Comparison of ENCODE assay signal across 26 cellular contexts in the genomic region with DNA sequence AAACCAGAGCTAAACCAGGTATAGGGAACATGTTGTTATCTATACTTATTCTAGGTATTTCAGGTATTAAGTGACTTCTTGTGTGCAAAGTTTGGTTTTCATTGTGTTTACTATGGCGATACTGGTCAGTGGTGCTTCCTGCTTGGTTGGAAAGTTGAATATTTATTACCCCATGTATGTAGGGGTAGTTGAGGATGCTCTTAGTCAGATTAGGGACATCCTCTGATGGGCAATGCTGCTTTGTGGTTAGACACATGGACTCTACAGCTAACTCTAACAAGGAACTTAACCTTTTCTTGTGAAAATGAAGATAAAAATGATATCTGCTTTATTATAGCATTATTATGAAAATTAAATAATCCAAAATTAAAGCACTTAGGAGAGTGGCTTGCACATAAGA. TPM values are rescaled to one million over a fixed set of nuclear protein-coding genes. Genes with fewer than 3 reads are reported as not detected.
DNase-seq lines count a peak whose midpoint lies in the region; ATAC-seq and TF ChIP-seq lines count a peak whose summit lies in the region.
"Had no signal": no experiment of that assay in that cellular context is flagged by ENCODE, and none has a peak within 500 bp of the region (broad histone marks: within the 10 kb centered on the region; RNA-seq: fewer than 3 reads in every experiment).

No MANE protein-coding gene starts in this region.

- peak overlapping the region; percentile 12; the same call in 1 of the 3 replicates for H2BK15ac ChIP-seq in IMR-90 (ENCODE audit: low read depth, low read length)

- dilution Hi-C loops in mammary epithelial cell (cut with HindIII; ENCODE audit: low sequenced_read_pairs) (no loop called here), IMR-90 (cut with HindIII; ENCODE audit: low sequenced_read_pairs, unreplicated experiment) (no loop called here)

- peak overlapping the region; percentile 49; the same call in 1 of the 2 replicates for H2AK5ac ChIP-seq in IMR-90 (ENCODE audit: low read depth, low read length)

- no peak for DNase-seq in breast epithelium (ENCODE audit: low spot score in 2 of 2)
- no peak for DNase-seq in mammary epithelial cell
- DNase-seq in IMR-90 = no peak
- DNase-seq in SK-N-MC (ENCODE audit: low read depth, low spot score) = no peak
- no peak for DNase-seq in smooth muscle cell (lab: John Stamatoyannopoulos, UW; ENCODE audit: unreplicated experiment)
- DNase-seq in endodermal cell = no peak
- DNase-seq in immature natural killer cell = no peak
- no peak for DNase-seq in left ventricle myocardium superior
- DNase-seq: ACHN; AML-193; BE2C; Calu3; CD4-positive, alpha-beta T cell; CD8-positive, alpha-beta memory T cell; COR-L47; DMS53; DMS79 treated with DMSO at 0.1 percent for 48 hours; GF-D8; GOT3; HFFc6 had no signal

- peaks cover 3% of the 10 kb centered on the region for H3K36me3 Mint-ChIP-seq in endodermal cell (ENCODE audit: low read depth)
- H3K36me3 Mint-ChIP-seq in immature natural killer cell = no peaks in the 10 kb centered on the region
- H3K36me3 Mint-ChIP-seq: CD14-positive monocyte had no signal

- in situ Hi-C loops in mammary epithelial cell (cut with MboI; ENCODE audit: low sequenced_read_pairs in 2 of 2) (no loop called here), IMR-90 (cut with MboI; ENCODE audit: low sequenced_read_pairs) (no loop called here)

- H3K23ac ChIP-seq in IMR-90 (ENCODE audit: low read depth, low read length) = no peak overlapping the region

- no peak for TF ChIP-seq RAD21 in IMR-90 (IDR thresholded peaks at IDR 0.05; ENCODE audit: low read length)

- H3K27ac ChIP-seq in breast epithelium (peak overlapping the region; percentile 76 to 77), mammary epithelial cell (ENCODE audit: insufficient read depth, low read depth, low read length) (no peak overlapping the region), IMR-90 (ENCODE audit: insufficient read depth, low read length) (no peak overlapping the region), SK-N-MC (peak overlapping the region; percentile 100), smooth muscle cell (ENCODE audit: low read depth) (peak overlapping the region; percentile 70), endodermal cell (ENCODE audit: low read depth, low read length) (no peak overlapping the region)
- H3K27ac ChIP-seq: 22Rv1; BLaER1 treated with 17β-estradiol and CSF1 and Interleukin-3, amounts not matched to agents 10 nM and 100 nM had no signal

- no peak overlapping the region for H2BK5ac ChIP-seq in IMR-90 (ENCODE audit: low read depth, low read length, poor library complexity, severe bottlenecking)

- no peak overlapping the region for H3K4ac ChIP-seq in IMR-90 (ENCODE audit: low read depth, low read length)

- CTCF ChIA-PET in mammary epithelial cell (lab: Charles Lee; ENCODE audit: low non-redundant PET) = no interaction called here
- CTCF ChIA-PET in IMR-90 (lab: Yijun Ruan, JAX) = interaction anchor here (1.0 to 1.3 kb wide), 2 partner anchors 28 to 147 kb away, joined by 3 read pairs; no protein-coding TSS in a partner anchor

- H3K4me3 ChIP-seq in breast epithelium (no peak overlapping the region), mammary epithelial cell (replicated peaks in 1 of 3; ENCODE audit: insufficient read depth in 1 of 3, low read depth in 2 of 3, low read length in 3 of 3) (no peak overlapping the region), IMR-90 (ENCODE audit: insufficient read depth, low read depth, low read length) (no peak overlapping the region), SK-N-MC (no peak overlapping the region), smooth muscle cell (no peak overlapping the region), endodermal cell (ENCODE audit: low read length) (no peak overlapping the region)
- H3K4me3 ChIP-seq: BLaER1 treated with 17β-estradiol and CSF1 and Interleukin-3, amounts not matched to agents 10 nM and 100 nM; HAP-1 had no signal

- no peak overlapping the region for H4K5ac ChIP-seq in IMR-90 (ENCODE audit: low read depth, low read length)

- H3K27me3 ChIP-seq in breast epithelium = no peaks in the 10 kb centered on the region
- H3K27me3 ChIP-seq in mammary epithelial cell (ENCODE audit: insufficient read depth, low read length) = no peaks in the 10 kb centered on the region
- no peaks in the 10 kb centered on the region for H3K27me3 ChIP-seq in IMR-90 (ENCODE audit: control insufficient read depth, insufficient read depth, low read length)
- H3K27me3 ChIP-seq in smooth muscle cell (ENCODE audit: low read depth) = no peaks in the 10 kb centered on the region
- no peaks in the 10 kb centered on the region for H3K27me3 ChIP-seq in endodermal cell (ENCODE audit: control insufficient read depth, insufficient read depth, low read length, poor library complexity, severe bottlenecking)
- H3K27me3 ChIP-seq: BE2C; BLaER1 treated with 17β-estradiol and CSF1 and Interleukin-3, amounts not matched to agents 10 nM and 100 nM had no signal

- TF ChIP-seq POLR2A in breast epithelium (IDR thresholded peaks at IDR 0.05) (no peak), IMR-90 (IDR thresholded peaks at IDR 0.05; ENCODE audit: low read depth, low read length) (no peak)

- H3K9me3 ChIP-seq in breast epithelium (no peaks in the 10 kb centered on the region), mammary epithelial cell (replicated peaks; ENCODE audit: insufficient read depth, low read length) (no peaks in the 10 kb centered on the region), IMR-90 (ENCODE audit: control insufficient read depth, insufficient read depth, low read length) (no peaks in the 10 kb centered on the region), SK-N-MC (ENCODE audit: low read depth, low read length) (no peaks in the 10 kb centered on the region), smooth muscle cell (replicated peaks; ENCODE audit: low read depth) (no peaks in the 10 kb centered on the region), endodermal cell (ENCODE audit: control insufficient read depth, low read length) (peaks cover 13% of the 10 kb centered on the region)
- H3K9me3 ChIP-seq: BE2C; BLaER1 treated with 17β-estradiol and CSF1 and Interleukin-3, amounts not matched to agents 10 nM and 100 nM; HAP-1 had no signal

- H3K9me3 Mint-ChIP-seq in endodermal cell = peaks cover 12% of the 10 kb centered on the region
- no peaks in the 10 kb centered on the region for H3K9me3 Mint-ChIP-seq in immature natural killer cell
- H3K9me3 Mint-ChIP-seq: CD4-positive, alpha-beta T cell; CD8-positive, alpha-beta memory T cell had no signal

- no peak overlapping the region for H4K91ac ChIP-seq in IMR-90 (ENCODE audit: insufficient read depth, low read depth, low read length)

- intact Hi-C loops in breast epithelium (cut with DNase I; ENCODE audit: low total_unique reads) = no loop called here
- intact Hi-C loops in mammary epithelial cell (cut with micrococcal nuclease) = no loop called here
- intact Hi-C loops in IMR-90 (cut with micrococcal nuclease) = no loop called here
- intact Hi-C loops in left ventricle myocardium superior (cut with micrococcal nuclease) = no loop called here

- H3K27me3 Mint-ChIP-seq in endodermal cell (ENCODE audit: insufficient read depth) = peaks cover 20% of the 10 kb centered on the region
- peaks cover 0 to 4% (median 0%) of the 10 kb centered on the region in 3 donors for H3K27me3 Mint-ChIP-seq in immature natural killer cell (ENCODE audit: low read depth in 3 of 3)

- peak overlapping the region; percentile 48; the same call in 1 of the 2 replicates for H3K14ac ChIP-seq in IMR-90 (replicated peaks; ENCODE audit: low read depth, low read length)

- H2BK20ac ChIP-seq in IMR-90 (ENCODE audit: low read depth, low read length) = peak overlapping the region; percentile 65; the same call in 1 of the 2 replicates

- H3K36me3 ChIP-seq in breast epithelium (no peaks in the 10 kb centered on the region), mammary epithelial cell (ENCODE audit: insufficient read depth, low read length) (no peaks in the 10 kb centered on the region), IMR-90 (ENCODE audit: control insufficient read depth, insufficient read depth, low read length) (no peaks in the 10 kb centered on the region), SK-N-MC (ENCODE audit: insufficient read depth, low read length) (no peaks in the 10 kb centered on the region), smooth muscle cell (ENCODE audit: low read depth) (no peaks in the 10 kb centered on the region), endodermal cell (ENCODE audit: control insufficient read depth, insufficient read depth, low read length) (no peaks in the 10 kb centered on the region)
- H3K36me3 ChIP-seq: BE2C; BLaER1 treated with 17β-estradiol and CSF1 and Interleukin-3, amounts not matched to agents 10 nM and 100 nM; HAP-1 had no signal

- peaks cover 14% of the 10 kb centered on the region for H3K4me1 Mint-ChIP-seq in endodermal cell
- no peaks in the 10 kb centered on the region for H3K4me1 Mint-ChIP-seq in immature natural killer cell
- H3K4me1 Mint-ChIP-seq: CD14-positive monocyte; CD8-positive, alpha-beta memory T cell had no signal

- H3K4me2 ChIP-seq in mammary epithelial cell (ENCODE audit: insufficient read depth, low read depth, low read length) (no peak overlapping the region), IMR-90 (ENCODE audit: low read depth, low read length) (no peak overlapping the region), smooth muscle cell (peak overlapping the region; percentile 59)
- H3K4me2 ChIP-seq: BLaER1 treated with 17β-estradiol and CSF1 and Interleukin-3, amounts not matched to agents 10 nM and 100 nM had no signal

- no peak overlapping the region; the same call in 1 of the 2 replicates for H3K18ac ChIP-seq in IMR-90 (ENCODE audit: low read depth, low read length)

- ATAC-seq in IMR-90 (ENCODE audit: low read depth) (no peak), left ventricle myocardium superior (no peak)

- POLR2A ChIA-PET in IMR-90 (lab: Charles Lee; ENCODE audit: unreplicated experiment) = no interaction called here

- TF ChIP-seq CTCF in breast epithelium (IDR thresholded peaks at IDR 0.05) (no peak), mammary epithelial cell (conservative IDR thresholded peaks at IDR 0.05 in 1 of 2, IDR thresholded peaks at IDR 0.05 in 1 of 2; ENCODE audit: extremely low read depth in 1 of 2, insufficient read depth in 1 of 2, low read depth in 1 of 2, low read length in 2 of 2) (no peak), IMR-90 (conservative IDR thresholded peaks at IDR 0.05; ENCODE audit: low read depth, low read length) (no peak), smooth muscle cell (IDR thresholded peaks at IDR 0.05; ENCODE audit: borderline replicate concordance, insufficient read depth, poor library complexity, severe bottlenecking) (no peak), endodermal cell (conservative IDR thresholded peaks at IDR 0.05) (no peak)

- WGBS in mammary epithelial cell (ENCODE audit: low coverage, missing lambda C conversion rate) = 83% methylated on average over 1 of the region's 1 CpG
- WGBS in IMR-90 (ENCODE audit: extremely low coverage in 2 of 2, insufficient read length in 1 of 2), 2 experiments = no CpG with 5 or more reads among the region's 1 CpG
- WGBS in smooth muscle cell (ENCODE audit: low lambda C conversion rate) = 78% methylated on average over 1 of the region's 1 CpG
- WGBS in endodermal cell (ENCODE audit: insufficient coverage in 1 of 2, insufficient read length in 1 of 2), 2 experiments = 95% methylated on average over 1 of the region's 1 CpG; no CpG with 5 or more reads in 1 of the 2 experiments

- no peaks in the 10 kb centered on the region for H3K79me1 ChIP-seq in IMR-90 (ENCODE audit: low read depth in 1 of 2, low read length in 2 of 2)

- H2BK120ac ChIP-seq in IMR-90 (ENCODE audit: low read depth, low read length) = peak overlapping the region; percentile 55; the same call in 1 of the 2 replicates

- no peaks in the 10 kb centered on the region for H4K20me1 ChIP-seq in mammary epithelial cell (ENCODE audit: insufficient read depth, low read length)
- no peaks in the 10 kb centered on the region for H4K20me1 ChIP-seq in IMR-90 (ENCODE audit: insufficient read depth, low read length)
- no peaks in the 10 kb centered on the region for H4K20me1 ChIP-seq in smooth muscle cell (ENCODE audit: low read depth)
- H4K20me1 ChIP-seq: BLaER1 treated with 17β-estradiol and CSF1 and Interleukin-3, amounts not matched to agents 10 nM and 100 nM had no signal

- no peak overlapping the region for H3K4me3 Mint-ChIP-seq in endodermal cell
- H3K4me3 Mint-ChIP-seq in immature natural killer cell = no peak overlapping the region
- H3K4me3 Mint-ChIP-seq: CD14-positive monocyte; CD4-positive, alpha-beta T cell; CD8-positive, alpha-beta memory T cell had no signal

- H4K8ac ChIP-seq in IMR-90 (ENCODE audit: low read depth in 2 of 2, low read length in 2 of 2) = peak overlapping the region in 1 of 2 experiments; percentile 50; a peak in 1 of 4 replicates

- no peak overlapping the region for H2AK9ac ChIP-seq in IMR-90 (replicated peaks; ENCODE audit: low read depth, low read length, poor library complexity)

- H3K56ac ChIP-seq in IMR-90 (ENCODE audit: extremely low read depth, insufficient read depth, low read length) = no peak overlapping the region

- H2AFZ ChIP-seq in mammary epithelial cell (ENCODE audit: low read depth, low read length) (no peak overlapping the region), IMR-90 (replicated peaks; ENCODE audit: low read length, poor library complexity) (no peak overlapping the region), smooth muscle cell (ENCODE audit: low read depth) (no peak overlapping the region)

- no peaks in the 10 kb centered on the region for H3K79me2 ChIP-seq in mammary epithelial cell (ENCODE audit: insufficient read depth, low read length)
- H3K79me2 ChIP-seq in smooth muscle cell (ENCODE audit: low read depth) = no peaks in the 10 kb centered on the region

- peaks cover 18% of the 10 kb centered on the region for H3F3A ChIP-seq in smooth muscle cell (ENCODE audit: low read depth)

- no peaks in the 10 kb centered on the region; the same call in 1 of the 2 replicates for H3K9me1 ChIP-seq in IMR-90 (ENCODE audit: insufficient read depth, low read length)

- BruUV-seq in mammary epithelial cell (replicated peaks; lab: Mats Ljungman, UMichigan) (no TSS peak), IMR-90 (replicated peaks; lab: Mats Ljungman, UMichigan) (no TSS peak)

- H3K9ac ChIP-seq in mammary epithelial cell (ENCODE audit: insufficient read depth, low read length) (no peak overlapping the region), IMR-90 (ENCODE audit: low read depth, low read length) (no peak overlapping the region), SK-N-MC (ENCODE audit: insufficient read length) (peak overlapping the region; percentile 46), smooth muscle cell (ENCODE audit: low read depth) (no peak overlapping the region), endodermal cell (ENCODE audit: extremely low read depth, low read length, poor library complexity, severe bottlenecking) (no peak overlapping the region)
- H3K9ac ChIP-seq: BLaER1 treated with 17β-estradiol and CSF1 and Interleukin-3, amounts not matched to agents 10 nM and 100 nM had no signal

- H3K27ac Mint-ChIP-seq in endodermal cell (no peak overlapping the region), immature natural killer cell (no peak overlapping the region)
- H3K27ac Mint-ChIP-seq: CD14-positive monocyte; CD4-positive, alpha-beta T cell; CD8-positive, alpha-beta memory T cell; HFFc6 had no signal

- H3K4me1 ChIP-seq in breast epithelium (peaks cover 0 to 6% of the 10 kb centered on the region in 2 donors), mammary epithelial cell (ENCODE audit: insufficient read depth, low read length) (no peaks in the 10 kb centered on the region), IMR-90 (ENCODE audit: control insufficient read depth, insufficient read depth, low read length) (peaks cover 8% of the 10 kb centered on the region; the same call in 1 of the 2 replicates), smooth muscle cell (ENCODE audit: low read depth) (peaks cover 18% of the 10 kb centered on the region), endodermal cell (ENCODE audit: control insufficient read depth, insufficient read depth, low read length) (peaks cover 11% of the 10 kb centered on the region)
- H3K4me1 ChIP-seq: BE2C; BLaER1 treated with 17β-estradiol and CSF1 and Interleukin-3, amounts not matched to agents 10 nM and 100 nM; HAP-1 had no signal

RNA-seq across cellular contexts. Expression of a gene that starts 44.1 kb away (rescaled TPM):
- 10 to 100 TPM; 51.2 to 53.8 (median 51.5) TPM for total RNA-seq in breast epithelium
- under 1 TPM; 0.40 to 0.67 TPM for total RNA-seq in mammary epithelial cell
- polyA plus RNA-seq in mammary epithelial cell = 0.17 TPM
- not detected for polyA minus RNA-seq in mammary epithelial cell
- 38.9 and 39.4 TPM in 2 replicates for total RNA-seq in IMR-90 (2012; rRNA removed)
- polyA plus RNA-seq in IMR-90 (2012; rRNA removed) = 10.5 and 10.9 TPM in 2 replicates
- polyA plus RNA-seq in IMR-90 (2012; cell fraction: cytosol; rRNA removed) = 1.9 and 7.1 TPM in 2 replicates
- 1.6 and 10.0 TPM in 2 replicates for polyA plus RNA-seq in IMR-90 (2012; cell fraction: nucleus; rRNA removed; ENCODE audit: low replicate concordance)
- 433 and 501 TPM in 2 replicates for total RNA-seq in smooth muscle cell
- 193 and 329 TPM in 2 replicates for polyA plus RNA-seq in smooth muscle cell
- 10 to 100 TPM; 11.6 to 16.1 TPM for total RNA-seq in endodermal cell
- 5.5 TPM for polyA plus RNA-seq in endodermal cell (2013, experiment 1 of 2)
- 4.8 TPM for polyA plus RNA-seq in endodermal cell (2013, experiment 2 of 2)
- 1 to 10 TPM in 2 of 3 donors, under 1 TPM in 1; 0.29 to 2.5 (median 1.3) TPM for polyA plus RNA-seq in immature natural killer cell
- 1.4 TPM for total RNA-seq in left ventricle myocardium superior
- total RNA-seq: G401 had no signal
- polyA plus RNA-seq: CD14-positive monocyte had no signal

RNA-seq across cellular contexts. Expression of a gene that starts 52.9 kb away (rescaled TPM):
- total RNA-seq in breast epithelium (under 1 TPM in 1 of 3 donors, not detected in 2; 0.16 TPM), mammary epithelial cell (not detected), IMR-90 (2012; rRNA removed) (not detected in 2 replicates), smooth muscle cell (not detected in 2 replicates), endodermal cell (not detected), left ventricle myocardium superior (not detected)
- polyA plus RNA-seq in mammary epithelial cell (not detected), IMR-90 (2012; rRNA removed) (not detected in 2 replicates), smooth muscle cell (not detected in 2 replicates), immature natural killer cell (not detected)
- polyA minus RNA-seq in mammary epithelial cell = not detected
- polyA plus RNA-seq in IMR-90 (2012; cell fraction: cytosol; rRNA removed) = not detected in 2 replicates
- polyA plus RNA-seq in IMR-90 (2012; cell fraction: nucleus; rRNA removed; ENCODE audit: low replicate concordance) = not detected in 2 replicates
- polyA plus RNA-seq in endodermal cell (2013, experiment 1 of 2) = not detected
- polyA plus RNA-seq in endodermal cell (2013, experiment 2 of 2) = not detected
- total RNA-seq: Calu3; CD4-positive, alpha-beta T cell; CD8-positive, alpha-beta memory T cell; Daoy; G401; HFFc6 had no signal
- polyA plus RNA-seq: CD14-positive monocyte; CD8-positive, alpha-beta memory T cell had no signal

Comparison
In these comparisons a context has a peak if more than half of its experiments do, and no peak if none do; other contexts are left out.
1. H3K27ac ChIP-seq: peak in breast epithelium (2 of 2), SK-N-MC (single experiment) and smooth muscle cell (single experiment); none in mammary epithelial cell (single experiment), IMR-90 (single experiment) and endodermal cell (single experiment).